In the genomic region with DNA sequence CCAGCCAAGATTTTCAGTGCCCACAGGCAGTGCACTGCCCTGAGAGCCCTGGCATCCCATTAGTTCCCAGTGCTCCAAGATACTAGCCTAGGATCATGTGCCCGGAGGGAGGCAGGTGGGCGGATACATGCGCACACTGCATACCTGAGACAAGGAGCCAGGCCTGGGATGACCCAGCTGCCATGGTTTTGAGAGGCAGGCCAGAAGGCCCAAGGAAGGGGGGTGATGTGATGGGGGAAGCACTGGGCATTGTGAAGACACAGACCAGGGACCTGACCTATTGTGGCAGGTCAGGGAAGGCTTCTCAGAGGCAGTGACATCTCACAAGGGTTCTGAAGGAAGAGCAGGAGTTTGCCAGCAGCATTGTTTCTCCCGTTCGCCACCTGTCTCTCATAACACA, we compare ENCODE assay signal across 8 cellular contexts. TPM values are rescaled to one million over a fixed set of nuclear protein-coding genes. Genes with fewer than 3 reads are reported as not detected.
DNase-seq lines count a peak whose midpoint lies in the region; TF ChIP-seq lines count a peak whose summit lies in the region.

No MANE protein-coding gene starts in this region.

- in situ Hi-C loops in GM18951 (cut with MboI; ENCODE audit: low sequenced_read_pairs, unreplicated experiment) = no loop called here

- no peak overlapping the region for H3K4me3 ChIP-seq in WERI-Rb-1 (ENCODE audit: low read depth, low read length)
- peak overlapping the region; percentile 71 for H3K4me3 ChIP-seq in epithelial cell of proximal tubule (ENCODE audit: low read depth, low read length)
- H3K4me3 ChIP-seq in retinal pigment epithelial cell (ENCODE audit: low read length) = peak overlapping the region; percentile 86

- H3K27me3 ChIP-seq in WERI-Rb-1 (ENCODE audit: insufficient read depth, low read depth, severe bottlenecking) = no peaks in the 10 kb centered on the region

- peaks cover 68% of the 10 kb centered on the region for H3K36me3 ChIP-seq in WERI-Rb-1

- peak overlapping the region; percentile 62; the same call in 1 of the 2 replicates for H3K27ac ChIP-seq in WERI-Rb-1

- DNase-seq in WERI-Rb-1 (no peak), epithelial cell of proximal tubule (ENCODE audit: low read depth) (no peak), retinal pigment epithelial cell (ENCODE audit: low read depth) (no peak), dedifferentiated amniotic fluid mesenchymal stem cell (ENCODE audit: extremely low spot score) (no peak), retina (no peak), DMS79 (lab: John Stamatoyannopoulos, UW) (no peak), cerebellar nuclear complex (lab: John Stamatoyannopoulos, UW) (no peak)

- TF ChIP-seq CTCF in WERI-Rb-1 (IDR thresholded peaks at IDR 0.05; ENCODE audit: low read depth, low read length) (no peak), epithelial cell of proximal tubule (conservative IDR thresholded peaks at IDR 0.05; ENCODE audit: low read depth, low read length) (no peak), retinal pigment epithelial cell (conservative IDR thresholded peaks at IDR 0.05; ENCODE audit: low read depth, low read length) (no peak)

- peak; percentile 15 for TF ChIP-seq POLR2A in GM18951 (IDR thresholded peaks at IDR 0.05; ENCODE audit: extremely low read depth, insufficient read depth, insufficient read length)

- H3K9me3 ChIP-seq in WERI-Rb-1 (ENCODE audit: severe bottlenecking) = no peaks in the 10 kb centered on the region

RNA-seq across cellular contexts. Expression of a gene that starts 3.6 kb away (rescaled TPM):
- total RNA-seq in epithelial cell of proximal tubule = 16.0 and 16.7 TPM in 2 replicates

RNA-seq across cellular contexts. Expression of a gene that starts 36.6 kb away (rescaled TPM):
- total RNA-seq in epithelial cell of proximal tubule = 64.2 and 73.1 TPM in 2 replicates
